In the genomic region with DNA sequence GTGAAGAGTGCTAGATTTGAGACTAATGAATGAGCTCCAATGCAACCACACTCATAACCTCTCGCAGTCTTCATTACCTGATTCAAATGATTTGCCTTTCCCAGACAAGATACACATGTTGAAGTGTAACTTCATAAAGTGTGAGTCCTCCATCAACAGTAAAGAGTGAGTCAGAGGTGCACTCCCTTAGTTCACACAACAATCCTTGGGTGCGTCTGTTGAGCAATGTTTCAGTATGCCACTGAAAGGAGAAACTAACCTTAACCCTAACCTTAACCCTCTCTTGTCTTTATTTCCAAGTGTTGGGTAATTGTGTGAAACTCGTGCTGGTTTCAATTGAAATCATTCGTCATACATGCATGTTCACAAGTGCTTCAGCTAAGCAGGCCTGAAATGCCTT, we compare ENCODE assay signal across 9 cellular contexts. TPM values are rescaled to one million over a fixed set of nuclear protein-coding genes. Genes with fewer than 3 reads are reported as not detected.
DNase-seq lines count a peak whose midpoint lies in the region; ATAC-seq and TF ChIP-seq lines count a peak whose summit lies in the region.
"Had no signal": no experiment of that assay in that cellular context is flagged by ENCODE, and none has a peak within 500 bp of the region (broad histone marks: within the 10 kb centered on the region; RNA-seq: fewer than 3 reads in every experiment).

No MANE protein-coding gene starts in this region.

- no peak overlapping the region for H3K27ac Mint-ChIP-seq in activated CD4-positive, alpha-beta memory T cell treated with anti-CD3 and anti-CD28 coated beads for 36 hours
- no peak overlapping the region for H3K27ac Mint-ChIP-seq in activated CD4-positive, alpha-beta memory T cell treated with anti-CD3 and anti-CD28 coated beads, Interleukin-2, amount 10 ng/mL, durations not matched to agents 7 days and 5 days
- no peak overlapping the region for H3K27ac Mint-ChIP-seq in stimulated activated naive CD8-positive, alpha-beta T cell treated with anti-CD3 and anti-CD28 coated beads, Interleukin-15, amount 100 ng/mL, for 72 hours

- H3K9me3 Mint-ChIP-seq in activated CD4-positive, alpha-beta memory T cell treated with anti-CD3 and anti-CD28 coated beads for 36 hours, result no peaks in the 10 kb centered on the region
- no peaks in the 10 kb centered on the region for H3K9me3 Mint-ChIP-seq in activated CD4-positive, alpha-beta memory T cell treated with anti-CD3 and anti-CD28 coated beads, Interleukin-2, amount 10 ng/mL, durations not matched to agents 7 days and 5 days
- H3K9me3 Mint-ChIP-seq in stimulated activated naive CD8-positive, alpha-beta T cell treated with anti-CD3 and anti-CD28 coated beads, Interleukin-15, amount 100 ng/mL, for 72 hours, result no peaks in the 10 kb centered on the region

- peak; percentile 34 for DNase-seq in activated CD4-positive, alpha-beta memory T cell treated with anti-CD3 and anti-CD28 coated beads for 36 hours
- DNase-seq in activated CD4-positive, alpha-beta memory T cell treated with anti-CD3 and anti-CD28 coated beads, Interleukin-2, amount 10 ng/mL, durations not matched to agents 7 days and 5 days, result no peak
- DNase-seq in OCI-M1 (lab: John Stamatoyannopoulos, UW), result peak; percentile 14
- peak; percentile 63 to 74 for DNase-seq in foreskin fibroblast
- DNase-seq in stimulated activated naive CD8-positive, alpha-beta T cell treated with anti-CD3 and anti-CD28 coated beads, Interleukin-15, amount 100 ng/mL, for 72 hours, result no peak
- DNase-seq in erythroblast (lab: John Stamatoyannopoulos, UW), result no peak
- no peak for DNase-seq in DMS79 (lab: John Stamatoyannopoulos, UW)
- DNase-seq: NCI-H82 had no signal

- H3K4me1 Mint-ChIP-seq in activated CD4-positive, alpha-beta memory T cell treated with anti-CD3 and anti-CD28 coated beads for 36 hours (ENCODE audit: low read depth), result peaks cover 19% of the 10 kb centered on the region
- peaks cover 19% of the 10 kb centered on the region for H3K4me1 Mint-ChIP-seq in activated CD4-positive, alpha-beta memory T cell treated with anti-CD3 and anti-CD28 coated beads, Interleukin-2, amount 10 ng/mL, durations not matched to agents 7 days and 5 days
- peaks cover 5% of the 10 kb centered on the region for H3K4me1 Mint-ChIP-seq in stimulated activated naive CD8-positive, alpha-beta T cell treated with anti-CD3 and anti-CD28 coated beads, Interleukin-15, amount 100 ng/mL, for 72 hours

- POLR2A ChIA-PET in activated CD4-positive, alpha-beta memory T cell treated with anti-CD3 and anti-CD28 coated beads for 36 hours (lab: Charles Lee), result no interaction called here
- POLR2A ChIA-PET in activated CD4-positive, alpha-beta memory T cell treated with anti-CD3 and anti-CD28 coated beads, Interleukin-2, amount 10 ng/mL, durations not matched to agents 7 days and 5 days (lab: Charles Lee), result no interaction called here

- ATAC-seq in stimulated activated naive CD8-positive, alpha-beta T cell treated with anti-CD3 and anti-CD28 coated beads, Interleukin-15, amount 100 ng/mL, for 72 hours, result peak; percentile 79
- no peak for ATAC-seq in GM19467 (IDR thresholded peaks at IDR 0.05; ENCODE audit: unreplicated experiment)

- no peak overlapping the region for H3K4me3 ChIP-seq in foreskin fibroblast (ENCODE audit: low read depth in 1 of 2, low read length in 2 of 2)

- TF ChIP-seq POLR2A in erythroblast (IDR thresholded peaks at IDR 0.05; ENCODE audit: low read length), result no peak

- no peak overlapping the region for H3K4me3 Mint-ChIP-seq in activated CD4-positive, alpha-beta memory T cell treated with anti-CD3 and anti-CD28 coated beads for 36 hours
- no peak overlapping the region for H3K4me3 Mint-ChIP-seq in activated CD4-positive, alpha-beta memory T cell treated with anti-CD3 and anti-CD28 coated beads, Interleukin-2, amount 10 ng/mL, durations not matched to agents 7 days and 5 days
- no peak overlapping the region for H3K4me3 Mint-ChIP-seq in stimulated activated naive CD8-positive, alpha-beta T cell treated with anti-CD3 and anti-CD28 coated beads, Interleukin-15, amount 100 ng/mL, for 72 hours

- peaks cover 12% of the 10 kb centered on the region for H3K27me3 Mint-ChIP-seq in activated CD4-positive, alpha-beta memory T cell treated with anti-CD3 and anti-CD28 coated beads for 36 hours
- peaks cover 9% of the 10 kb centered on the region for H3K27me3 Mint-ChIP-seq in activated CD4-positive, alpha-beta memory T cell treated with anti-CD3 and anti-CD28 coated beads, Interleukin-2, amount 10 ng/mL, durations not matched to agents 7 days and 5 days
- peaks cover 22% of the 10 kb centered on the region for H3K27me3 Mint-ChIP-seq in stimulated activated naive CD8-positive, alpha-beta T cell treated with anti-CD3 and anti-CD28 coated beads, Interleukin-15, amount 100 ng/mL, for 72 hours

- H3K36me3 Mint-ChIP-seq in activated CD4-positive, alpha-beta memory T cell treated with anti-CD3 and anti-CD28 coated beads for 36 hours, result no peaks in the 10 kb centered on the region
- H3K36me3 Mint-ChIP-seq in activated CD4-positive, alpha-beta memory T cell treated with anti-CD3 and anti-CD28 coated beads, Interleukin-2, amount 10 ng/mL, durations not matched to agents 7 days and 5 days (ENCODE audit: low read depth), result no peaks in the 10 kb centered on the region

- TF ChIP-seq CTCF in foreskin fibroblast (IDR thresholded peaks at IDR 0.05; ENCODE audit: low read depth, low read length), result no peak

- intact Hi-C loops in activated CD4-positive, alpha-beta memory T cell treated with anti-CD3 and anti-CD28 coated beads for 36 hours (cut with micrococcal nuclease), result loop anchor here (1.0 to 5.0 kb wide), 4 partner anchors 91 to 760 kb away; no protein-coding TSS in a partner anchor

- CTCF ChIA-PET in activated CD4-positive, alpha-beta memory T cell treated with anti-CD3 and anti-CD28 coated beads for 36 hours (lab: Charles Lee), result interaction anchor here (0.9 to 1.2 kb wide), 2 partner anchors 44 to 47 kb away, joined by 3 to 6 read pairs; no protein-coding TSS in a partner anchor
- CTCF ChIA-PET in activated CD4-positive, alpha-beta memory T cell treated with anti-CD3 and anti-CD28 coated beads, Interleukin-2, amount 10 ng/mL, durations not matched to agents 7 days and 5 days (lab: Charles Lee), result no interaction called here

RNA-seq across cellular contexts. Expression of a gene that starts 21.0 kb away (rescaled TPM):
- not detected for total RNA-seq in activated CD4-positive, alpha-beta memory T cell treated with anti-CD3 and anti-CD28 coated beads for 36 hours
- total RNA-seq in activated CD4-positive, alpha-beta memory T cell treated with anti-CD3 and anti-CD28 coated beads, Interleukin-2, amount 10 ng/mL, durations not matched to agents 7 days and 5 days, result not detected

Comparison
In these comparisons a context has a peak if more than half of its experiments do, and no peak if none do; other contexts are left out.
1. DNase-seq: peak in activated CD4-positive, alpha-beta memory T cell treated with anti-CD3 and anti-CD28 coated beads for 36 hours (single experiment), OCI-M1 (single experiment) and foreskin fibroblast (2 of 2); none in activated CD4-positive, alpha-beta memory T cell treated with anti-CD3 and anti-CD28 coated beads, Interleukin-2, amount 10 ng/mL, durations not matched to agents 7 days and 5 days (single experiment), stimulated activated naive CD8-positive, alpha-beta T cell treated with anti-CD3 and anti-CD28 coated beads, Interleukin-15, amount 100 ng/mL, for 72 hours (0 of 2), erythroblast (0 of 2) and DMS79 (single experiment).